ENCODE assay signal across 30 cellular contexts in the genomic region with DNA sequence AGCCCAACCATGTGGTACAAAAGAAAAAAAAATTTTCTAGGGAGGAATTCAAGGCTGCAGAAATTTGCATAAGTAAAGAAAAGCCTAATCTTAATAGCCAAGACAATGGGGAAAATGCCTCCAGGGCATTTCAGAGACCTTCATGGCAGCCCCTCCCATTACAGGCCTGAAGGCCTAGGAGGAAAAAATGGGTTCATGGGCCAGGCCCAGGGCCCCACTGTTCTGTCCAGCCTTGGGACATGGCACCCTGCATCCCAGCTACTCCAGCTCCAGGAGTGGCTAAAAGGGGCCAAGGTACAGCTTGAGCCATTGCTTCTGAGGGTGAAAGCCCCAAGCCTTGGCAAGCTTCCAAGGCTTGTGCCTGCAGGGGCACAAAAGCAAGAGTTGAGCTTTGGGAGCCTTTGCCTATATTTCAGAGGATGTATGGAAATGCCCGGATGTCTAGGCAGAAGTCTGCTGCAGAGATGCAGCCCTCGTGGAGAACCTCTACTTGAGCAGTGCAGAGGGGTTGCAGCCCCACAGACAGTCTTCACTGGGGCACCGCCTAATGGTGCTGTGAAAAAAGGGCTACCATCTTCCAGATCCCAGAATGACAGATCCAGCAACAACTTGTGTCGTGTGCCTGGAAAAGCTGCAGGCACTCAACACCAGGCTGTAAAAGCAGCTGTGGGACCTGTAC.
"Had no signal": no experiment of that assay in that cellular context is flagged by ENCODE, and none has a peak within 500 bp of the region (broad histone marks: within the 10 kb centered on the region; RNA-seq: fewer than 3 reads in every experiment).

No MANE protein-coding gene starts in this region.

- ATAC-seq: left cardiac atrium; left lobe of liver; left ventricle myocardium superior; lower lobe of right lung; natural killer cell; sciatic nerve; stimulated activated naive B cell treated with anti-CD40 and anti-IgM and Interleukin-4, amounts not matched to agents 10 μg/mL and 1 μg/mL and 100 μg/mL, for 72 hours; stimulated activated naive CD8-positive, alpha-beta T cell treated with anti-CD3 and anti-CD28 coated beads, Interleukin-15, Interleukin-2, amounts not matched to agents 100 U/mL and 50 U/mL, for 24 hours; upper lobe of right lung had no signal

- H2AFZ ChIP-seq: hepatocyte, neural progenitor cell had no signal

- H3K27ac ChIP-seq: hepatocyte, lower lobe of right lung, neural progenitor cell, neutrophil, ovary, right atrium auricular region, skin epidermis, stomach, testis, thyroid gland, upper lobe of right lung had no signal

- H3K79me2 ChIP-seq: hepatocyte had no signal

- H3K27me3 ChIP-seq: hepatocyte, neural progenitor cell, neutrophil, ovary, right atrium auricular region, stomach, testis, thyroid gland, upper lobe of right lung had no signal

- DNase-seq: kidney glomerular epithelial cell; left cardiac atrium; left ventricle myocardium superior; lower lobe of right lung; mammary epithelial cell; mesenchymal stem cell; naive B cell; natural killer cell; nephron progenitor cell; ovary; stimulated activated CD4-positive, alpha-beta T cell treated with anti-CD3 and anti-CD28 coated beads, Interleukin-12 subunit alpha, Interleukin-12 subunit beta, amount 100 ng/mL, for 4 hours; stimulated activated CD4-positive, alpha-beta T cell treated with anti-CD3 and anti-CD28 coated beads, Interleukin-15, amount 100 ng/mL, for 24 hours; stimulated activated CD4-positive, alpha-beta T cell treated with anti-CD3 and anti-CD28 coated beads, Interleukin-2, amount 100 ng/mL, for 24 hours; stimulated activated CD4-positive, alpha-beta T cell treated with anti-CD3 and anti-CD28 coated beads, Interleukin-4, amount 100 ng/mL, for 1 hour; stimulated activated naive B cell treated with anti-CD40 and anti-IgM and Interleukin-4, amounts not matched to agents 10 μg/mL and 1 μg/mL and 100 μg/mL, for 72 hours; stimulated activated naive CD8-positive, alpha-beta T cell treated with anti-CD3 and anti-CD28 coated beads, Interleukin-15, Interleukin-2, amounts not matched to agents 100 U/mL and 50 U/mL, for 24 hours; stomach; testis; thyroid gland; trophoblast cell; upper lobe of right lung had no signal

- H3K4me1 ChIP-seq: lower lobe of right lung, neural progenitor cell, right atrium auricular region, stomach, testis, thyroid gland, upper lobe of right lung had no signal

- H3K36me3 ChIP-seq: lower lobe of right lung, neural progenitor cell, neutrophil, ovary, right atrium auricular region, thyroid gland, upper lobe of right lung had no signal

- FAIRE-seq: keratinocyte, urothelium cell line had no signal

- H3K4me2 ChIP-seq: hepatocyte, neural progenitor cell had no signal

- H3K4me3 ChIP-seq: hepatocyte, lower lobe of right lung, neural progenitor cell, ovary, right atrium auricular region, skin epidermis, stomach, testis, thyroid gland, upper lobe of right lung had no signal

- H3K9ac ChIP-seq: neural progenitor cell had no signal

- H3K9me3 ChIP-seq: testis, thyroid gland had no signal
